8 cellular contexts compared by ENCODE assay signal in the genomic region with DNA sequence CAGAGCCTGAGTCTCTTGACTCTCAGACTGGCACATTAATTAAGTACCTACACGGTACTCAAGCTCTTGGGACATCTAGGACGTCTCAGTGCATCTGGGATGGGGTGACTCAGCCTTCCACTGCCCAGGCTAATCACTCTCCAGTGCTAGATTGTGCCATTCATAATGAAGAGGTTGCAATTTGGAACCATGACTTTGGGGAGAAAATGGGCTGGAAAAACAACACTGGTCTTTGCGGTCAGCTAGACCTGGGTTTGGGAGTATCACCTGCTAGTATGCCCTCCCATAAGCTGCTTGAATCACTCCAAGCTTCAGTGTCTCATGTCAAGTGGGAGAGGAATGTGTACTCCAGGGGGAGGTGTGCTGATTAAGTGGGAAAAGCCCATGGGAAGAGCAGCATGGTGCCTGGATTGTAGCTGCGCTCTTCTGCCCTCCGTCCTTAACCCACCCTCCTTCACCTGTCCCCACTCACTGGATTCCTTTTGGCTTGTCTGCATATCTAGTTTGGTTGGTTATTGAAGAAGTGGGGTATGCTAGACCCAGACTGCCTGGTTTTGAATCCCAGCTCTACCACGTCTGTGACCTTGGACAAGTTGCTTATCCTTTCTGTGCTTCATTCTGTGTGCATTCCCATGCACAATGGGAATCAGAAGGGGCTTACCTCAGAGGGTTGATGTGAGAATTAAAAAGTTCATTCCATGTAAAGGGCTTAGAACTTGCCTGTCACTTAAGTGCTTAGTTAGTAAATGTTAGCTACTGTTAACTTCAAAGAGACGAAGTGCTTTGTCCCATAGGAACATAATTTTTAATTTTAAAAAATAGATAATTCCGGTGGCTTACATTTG. TPM values are rescaled to one million over a fixed set of nuclear protein-coding genes. Genes with fewer than 3 reads are reported as not detected.
DNase-seq lines count a peak whose midpoint lies in the region; ATAC-seq and TF ChIP-seq lines count a peak whose summit lies in the region.

No MANE protein-coding gene starts in this region.

- no peaks in the 10 kb centered on the region for H3K27me3 ChIP-seq in Peyer's patch
- H3K27me3 ChIP-seq in stomach = peaks cover 0 to 41% (median 6%) of the 10 kb centered on the region in 3 donors
- peaks cover 55% of the 10 kb centered on the region for H3K27me3 ChIP-seq in gastroesophageal sphincter

- no peaks in the 10 kb centered on the region for H3K9me3 Mint-ChIP-seq in activated CD8-positive, alpha-beta memory T cell treated with anti-CD3 and anti-CD28 coated beads, Interleukin-2, amount 10 ng/mL, durations not matched to agents 7 days and 5 days (ENCODE audit: low read depth)

- peaks cover 20% of the 10 kb centered on the region for H3K36me3 Mint-ChIP-seq in activated CD8-positive, alpha-beta memory T cell treated with anti-CD3 and anti-CD28 coated beads, Interleukin-2, amount 10 ng/mL, durations not matched to agents 7 days and 5 days

- no peak for TF ChIP-seq POLR2A in Peyer's patch (IDR thresholded peaks at IDR 0.05)
- TF ChIP-seq POLR2A in stomach (IDR thresholded peaks at IDR 0.05) = no peak
- no peak for TF ChIP-seq POLR2A in gastroesophageal sphincter (IDR thresholded peaks at IDR 0.05)

- H3K4me3 ChIP-seq in Peyer's patch (peak overlapping the region in 3 of 4 donors; percentile 1 to 11 (median 6)), stomach (peak overlapping the region in 2 of 4 donors; percentile 0 to 15), gastroesophageal sphincter (no peak overlapping the region)

- H3K27me3 Mint-ChIP-seq in activated CD8-positive, alpha-beta memory T cell treated with anti-CD3 and anti-CD28 coated beads, Interleukin-2, amount 10 ng/mL, durations not matched to agents 7 days and 5 days = no peaks in the 10 kb centered on the region

- no peak for ATAC-seq in activated CD8-positive, alpha-beta memory T cell treated with anti-CD3 and anti-CD28 coated beads, Interleukin-2, amount 10 ng/mL, durations not matched to agents 7 days and 5 days
- ATAC-seq in esophagus mucosa (peak; percentile 32), gastroesophageal sphincter (no peak), HG02571 (IDR thresholded peaks at IDR 0.05; ENCODE audit: unreplicated experiment) (no peak), GM18519 (IDR thresholded peaks at IDR 0.05; ENCODE audit: low FRiP score, unreplicated experiment) (no peak)

- H3K36me3 ChIP-seq in Peyer's patch (no peaks in the 10 kb centered on the region), stomach (no peaks in the 10 kb centered on the region), gastroesophageal sphincter (no peaks in the 10 kb centered on the region)

- intact Hi-C loops in stomach (cut with DNase I; ENCODE audit: low total_unique reads) = no loop called here

- CTCF ChIA-PET in activated CD8-positive, alpha-beta memory T cell treated with anti-CD3 and anti-CD28 coated beads, Interleukin-2, amount 10 ng/mL, durations not matched to agents 7 days and 5 days (lab: Charles Lee) = interaction anchor here (0.8 to 2.1 kb wide), 9 partner anchors 27 to 209 kb away, joined by 3 to 9 read pairs (median 4); no protein-coding TSS in a partner anchor

- 47 to 55% (median 49%) methylated on average over 8 of the region's 8 CpGs for WGBS in stomach, 5 donors
- WGBS in gastroesophageal sphincter (ENCODE audit: low coverage in 1 of 2), 2 donors = 48 to 64% methylated on average over 5 to 8 of the region's 8 CpGs

- H3K4me3 Mint-ChIP-seq in activated CD8-positive, alpha-beta memory T cell treated with anti-CD3 and anti-CD28 coated beads, Interleukin-2, amount 10 ng/mL, durations not matched to agents 7 days and 5 days = peak overlapping the region; percentile 85

- no peaks in the 10 kb centered on the region for H3K9me3 ChIP-seq in Peyer's patch
- H3K9me3 ChIP-seq in stomach = no peaks in the 10 kb centered on the region
- H3K9me3 ChIP-seq in gastroesophageal sphincter = no peaks in the 10 kb centered on the region

- TF ChIP-seq CTCF in Peyer's patch (IDR thresholded peaks at IDR 0.05) (no peak), stomach (IDR thresholded peaks at IDR 0.05) (no peak), gastroesophageal sphincter (IDR thresholded peaks at IDR 0.05) (no peak)

- TF ChIP-seq EP300 in stomach (IDR thresholded peaks at IDR 0.05) (no peak), gastroesophageal sphincter (IDR thresholded peaks at IDR 0.05) (no peak)

- H3K27ac ChIP-seq in Peyer's patch (peak overlapping the region; percentile 30 to 54 (median 50)), stomach (peak overlapping the region; percentile 7 to 77 (median 43)), gastroesophageal sphincter (no peak overlapping the region)

- peaks cover 79% of the 10 kb centered on the region for H3K4me1 Mint-ChIP-seq in activated CD8-positive, alpha-beta memory T cell treated with anti-CD3 and anti-CD28 coated beads, Interleukin-2, amount 10 ng/mL, durations not matched to agents 7 days and 5 days

- peak overlapping the region; percentile 92 for H3K27ac Mint-ChIP-seq in activated CD8-positive, alpha-beta memory T cell treated with anti-CD3 and anti-CD28 coated beads, Interleukin-2, amount 10 ng/mL, durations not matched to agents 7 days and 5 days

- no peak for DNase-seq in activated CD8-positive, alpha-beta memory T cell treated with anti-CD3 and anti-CD28 coated beads, Interleukin-2, amount 10 ng/mL, durations not matched to agents 7 days and 5 days
- DNase-seq in activated CD8-positive, alpha-beta memory T cell treated with anti-CD3 and anti-CD28 coated beads, Interleukin-2, amount 50 U/mL, for 4 hours = no peak
- DNase-seq in Peyer's patch (no peak), stomach (no peak)

- H3K4me1 ChIP-seq in Peyer's patch (peaks cover 0 to 52% (median 9%) of the 10 kb centered on the region in 4 donors), stomach (peaks cover 22 to 55% (median 42%) of the 10 kb centered on the region in 4 donors), gastroesophageal sphincter (peaks cover 0 to 19% (median 0%) of the 10 kb centered on the region in 3 donors)

RNA-seq across cellular contexts. Expression of a gene that starts 3.8 kb away (rescaled TPM):
- 10 to 100 TPM; 20.1 to 44.4 TPM for total RNA-seq in activated CD8-positive, alpha-beta memory T cell treated with anti-CD3 and anti-CD28 coated beads, Interleukin-2, amount 10 ng/mL, durations not matched to agents 7 days and 5 days
- total RNA-seq in Peyer's patch = 10 to 100 TPM in 1 of 4 donors, 1 to 10 TPM in 3; 5.3 to 10.5 (median 6.6) TPM
- 1.8 TPM for total RNA-seq in esophagus mucosa
- total RNA-seq in stomach = 1 to 10 TPM in 4 of 5 donors, not detected in 1; 4.9 to 7.7 (median 5.8) TPM
- polyA plus RNA-seq in stomach = 1 to 10 TPM; 1.4 to 4.4 (median 2.2) TPM
- 1 to 10 TPM in 3 of 4 donors, under 1 TPM in 1; 0.62 to 4.4 (median 2.2) TPM for total RNA-seq in gastroesophageal sphincter

RNA-seq across cellular contexts. Expression of a gene that starts 44.8 kb away (rescaled TPM):
- total RNA-seq in activated CD8-positive, alpha-beta memory T cell treated with anti-CD3 and anti-CD28 coated beads, Interleukin-2, amount 10 ng/mL, durations not matched to agents 7 days and 5 days = 100 to 1,000 TPM; 768 to 857 TPM
- total RNA-seq in Peyer's patch (100 to 1,000 TPM; 184 to 526 (median 228) TPM), esophagus mucosa (231 TPM), stomach (100 to 1,000 TPM; 142 to 316 (median 249) TPM), gastroesophageal sphincter (100 to 1,000 TPM; 171 to 210 (median 189) TPM)
- polyA plus RNA-seq in stomach = 100 to 1,000 TPM; 391 to 464 (median 413) TPM

RNA-seq across cellular contexts. Expression of a gene that starts 45.8 kb away (rescaled TPM):
- 100 to 1,000 TPM; 235 to 279 TPM for total RNA-seq in activated CD8-positive, alpha-beta memory T cell treated with anti-CD3 and anti-CD28 coated beads, Interleukin-2, amount 10 ng/mL, durations not matched to agents 7 days and 5 days
- total RNA-seq in Peyer's patch (100 to 1,000 TPM in 1 of 4 donors, 10 to 100 TPM in 3; 53.9 to 112 (median 68.6) TPM), esophagus mucosa (61.4 TPM), stomach (100 to 1,000 TPM in 2 of 5 donors, 10 to 100 TPM in 3; 21.4 to 156 (median 58.9) TPM), gastroesophageal sphincter (10 to 100 TPM; 61.1 to 92.1 (median 83.3) TPM)
- 100 to 1,000 TPM in 1 of 3 donors, 10 to 100 TPM in 2; 73.3 to 115 (median 79.1) TPM for polyA plus RNA-seq in stomach

Comparison
In these comparisons a context has a peak if more than half of its experiments do, and no peak if none do; other contexts are left out.
1. H3K27ac ChIP-seq: peak in Peyer's patch (4 of 4) and stomach (5 of 5); none in gastroesophageal sphincter (0 of 4).
2. H3K4me3 ChIP-seq: peak in Peyer's patch (3 of 4); none in gastroesophageal sphincter (0 of 2).